ENCODE assay signal across 2 cellular contexts in genomic region chr10:77589703-77590102, GRCh38. TPM values are rescaled to one million over a fixed set of nuclear protein-coding genes. Genes with fewer than 3 reads are reported as not detected.
"Had no signal": no experiment of that assay in that cellular context is flagged by ENCODE, and none has a peak within 500 bp of the region (broad histone marks: within the 10 kb centered on the region; RNA-seq: fewer than 3 reads in every experiment).

No MANE protein-coding gene starts in this region.

RNA-seq across cellular contexts. Expression of gene KCNMA1, which starts 47.9 kb away (rescaled TPM):
- polyA plus RNA-seq: immature natural killer cell; naive thymus-derived CD4-positive, alpha-beta T cell had no signal
